ENCODE assay signal across 8 cellular contexts in the genomic region with DNA sequence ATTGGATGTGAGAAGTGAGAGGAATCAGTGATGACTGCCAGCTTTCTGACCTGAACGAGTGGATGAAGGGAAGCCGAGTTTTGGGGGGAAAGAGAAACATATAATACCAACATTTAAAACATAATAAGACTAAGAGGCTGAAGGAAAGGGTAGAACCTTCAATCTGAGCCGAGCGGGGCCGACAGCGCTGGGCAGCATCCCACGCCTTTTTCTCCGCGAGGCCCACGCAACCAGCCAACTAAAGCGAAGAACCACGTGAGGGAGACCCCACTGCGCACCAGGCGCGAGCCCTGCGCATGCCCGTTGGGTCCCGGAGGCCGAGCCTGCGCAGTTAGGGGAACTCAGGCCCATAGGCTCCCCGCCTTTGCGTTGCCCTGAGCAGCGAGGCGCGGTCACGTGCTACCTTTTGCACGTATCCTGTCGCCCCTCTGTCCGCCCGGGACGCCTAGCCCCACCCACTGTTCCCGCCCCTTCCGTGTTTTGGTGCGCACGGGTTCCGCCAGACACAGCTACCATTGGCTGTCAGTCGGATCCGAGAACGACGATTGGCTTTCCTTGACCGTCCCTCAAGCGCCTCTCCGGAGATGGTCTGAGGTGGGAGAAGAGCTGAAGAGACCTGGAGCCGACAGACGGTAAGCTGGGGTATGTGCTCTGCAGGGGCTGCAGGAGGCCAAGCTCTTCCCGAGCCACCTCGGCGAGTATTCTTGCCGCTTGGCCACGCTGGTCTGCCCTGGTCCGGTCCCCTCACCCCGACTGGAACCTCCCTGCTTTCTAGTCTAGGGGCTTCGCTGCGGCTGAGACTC. TPM values are rescaled to one million over a fixed set of nuclear protein-coding genes. Genes with fewer than 3 reads are reported as not detected.
DNase-seq lines count a peak whose midpoint lies in the region; ATAC-seq, FAIRE-seq and TF ChIP-seq lines count a peak whose summit lies in the region.

A gene with protein sequence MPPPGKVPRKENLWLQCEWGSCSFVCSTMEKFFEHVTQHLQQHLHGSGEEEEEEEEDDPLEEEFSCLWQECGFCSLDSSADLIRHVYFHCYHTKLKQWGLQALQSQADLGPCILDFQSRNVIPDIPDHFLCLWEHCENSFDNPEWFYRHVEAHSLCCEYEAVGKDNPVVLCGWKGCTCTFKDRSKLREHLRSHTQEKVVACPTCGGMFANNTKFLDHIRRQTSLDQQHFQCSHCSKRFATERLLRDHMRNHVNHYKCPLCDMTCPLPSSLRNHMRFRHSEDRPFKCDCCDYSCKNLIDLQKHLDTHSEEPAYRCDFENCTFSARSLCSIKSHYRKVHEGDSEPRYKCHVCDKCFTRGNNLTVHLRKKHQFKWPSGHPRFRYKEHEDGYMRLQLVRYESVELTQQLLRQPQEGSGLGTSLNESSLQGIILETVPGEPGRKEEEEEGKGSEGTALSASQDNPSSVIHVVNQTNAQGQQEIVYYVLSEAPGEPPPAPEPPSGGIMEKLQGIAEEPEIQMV (plus strand): TSS at position 573 of the 803 bp plus-strand sequence. CDS start 5,365 bp downstream, outside the sequence.

- H3K36me3 ChIP-seq in adipocyte (ENCODE audit: control insufficient read depth, insufficient read depth, low read length, severe bottlenecking) (peaks cover 13% of the 10 kb centered on the region), pancreas (no peaks in the 10 kb centered on the region), tibial artery (peaks cover 0 to 38% (median 20%) of the 10 kb centered on the region in 3 donors)

- peak within 1 kb of the TSS; percentile 94 for H3K9ac ChIP-seq in adipocyte (ENCODE audit: low read length)

- H3K9me3 ChIP-seq in adipocyte (ENCODE audit: control insufficient read depth, low read length) (no peaks in the 10 kb centered on the region), pancreas (no peaks in the 10 kb centered on the region), tibial artery (no peaks in the 10 kb centered on the region)

- ATAC-seq in HG02798 (IDR thresholded peaks at IDR 0.05; ENCODE audit: poor library complexity, unreplicated experiment) (peak; percentile 98), Right ventricle myocardium superior (ENCODE audit: poor library complexity) (peak; percentile 100), pancreas (peak; percentile 97 to 100 (median 99))

- H3K4me3 ChIP-seq in GM12875 (ENCODE audit: low read depth, low read length) (peak within 1 kb of the TSS; percentile 89), adipocyte (ENCODE audit: low read length) (peak within 1 kb of the TSS; percentile 96), pancreas (peak within 1 kb of the TSS; percentile 72 to 93 (median 79)), tibial artery (peak within 1 kb of the TSS; percentile 85 to 90)

- FAIRE-seq in pancreas (lab: Jason Lieb, UNC) = peak; percentile 73

- intact Hi-C loops in Right ventricle myocardium superior (cut with DNase I) = no loop called here
- intact Hi-C loops in pancreas (cut with DNase I) = no loop called here
- intact Hi-C loops in tibial artery (cut with DNase I; ENCODE audit: low total_unique reads) = no loop called here

- DNase-seq in NCI-H1436 (lab: John Stamatoyannopoulos, UW) (peak; percentile 98), T follicular helper cell (ENCODE audit: low read depth) (peak; percentile 100), adipocyte (ENCODE audit: low read depth) (peak; percentile 100), Right ventricle myocardium superior (peak; percentile 100), pancreas (peak; percentile 98 to 100 (median 100)), tibial artery (peak; percentile 100)

- 0 to 1% methylated on average over 54 of the region's 54 CpGs for WGBS in pancreas, 2 donors

- H3K27me3 ChIP-seq in adipocyte (replicated peaks; ENCODE audit: control insufficient read depth, insufficient read depth, low read length) (no peaks in the 10 kb centered on the region), pancreas (no peaks in the 10 kb centered on the region), tibial artery (no peaks in the 10 kb centered on the region)

- H3K27ac ChIP-seq in pancreas (peak within 1 kb of the TSS; percentile 39 to 64 (median 55)), tibial artery (peak within 1 kb of the TSS; percentile 80 to 84)

- no peak for TF ChIP-seq CTCF in GM12875 (IDR thresholded peaks at IDR 0.05; ENCODE audit: borderline replicate concordance, insufficient read depth, low read depth, low read length)
- no peak for TF ChIP-seq CTCF in pancreas (IDR thresholded peaks at IDR 0.05)
- TF ChIP-seq CTCF in tibial artery (IDR thresholded peaks at IDR 0.05) = no peak

- H3K4me1 ChIP-seq in adipocyte (ENCODE audit: control insufficient read depth, insufficient read depth, low read length) = peaks cover 24% of the 10 kb centered on the region
- H3K4me1 ChIP-seq in pancreas = peaks cover 6 to 15% (median 12%) of the 10 kb centered on the region in 3 donors
- peaks cover 0 to 22% (median 13%) of the 10 kb centered on the region in 4 donors for H3K4me1 ChIP-seq in tibial artery

RNA-seq across cellular contexts. Expression of the gene that starts here (rescaled TPM):
- total RNA-seq in Right ventricle myocardium superior (13.3 TPM), pancreas (10 to 100 TPM in 3 of 6 donors, 1 to 10 TPM in 3; 8.6 to 19.3 (median 11.3) TPM)
- polyA plus RNA-seq in pancreas = 10 to 100 TPM; 16.7 to 21.3 TPM

Comparison
In these comparisons a context has a peak if more than half of its experiments do, and no peak if none do; other contexts are left out.
1. Peak in every context shown above with its lines: DNase-seq, ATAC-seq, H3K4me3 ChIP-seq and H3K27ac ChIP-seq.